ENCODE assay signal across 27 cellular contexts in genomic region chr2:176961759-176962158, GRCh38.
"Had no signal": no experiment of that assay in that cellular context is flagged by ENCODE, and none has a peak within 500 bp of the region (broad histone marks: within the 10 kb centered on the region; RNA-seq: fewer than 3 reads in every experiment).

No MANE protein-coding gene starts in this region.

- H3K9me3 ChIP-seq: ovary, psoas muscle, right lobe of liver, sigmoid colon, stomach, thoracic aorta, thyroid gland, tibial nerve, upper lobe of left lung, vagina had no signal

- H3K4me1 ChIP-seq: parathyroid adenoma, psoas muscle, right lobe of liver, stomach, thyroid gland, tibial nerve, upper lobe of left lung, vagina had no signal

- H2AFZ ChIP-seq: neural progenitor cell, parathyroid adenoma had no signal

- H3K27ac ChIP-seq: neural progenitor cell, ovary, parathyroid adenoma, psoas muscle, right lobe of liver, sigmoid colon, stomach, thoracic aorta, thyroid gland, tibial nerve, upper lobe of left lung, vagina had no signal

- H3K4me3 ChIP-seq: neural progenitor cell, ovary, psoas muscle, right lobe of liver, sigmoid colon, stomach, thoracic aorta, thyroid gland, tibial nerve, upper lobe of left lung, vagina had no signal

- H3K36me3 ChIP-seq: neural progenitor cell, ovary, right lobe of liver, sigmoid colon, stomach, thoracic aorta, thyroid gland, tibial nerve, upper lobe of left lung, vagina had no signal

- DNase-seq: occipital lobe; ovary; posterior cingulate gyrus; psoas muscle; right cardiac atrium; right lobe of liver; sigmoid colon; small intestine; stimulated activated CD4-positive, alpha-beta T cell treated with anti-CD3 and anti-CD28 coated beads, Interleukin-15, amount 100 ng/mL, for 24 hours; stimulated activated CD4-positive, alpha-beta T cell treated with anti-CD3 and anti-CD28 coated beads, Interleukin-2, amount 100 ng/mL, for 24 hours; stimulated activated CD4-positive, alpha-beta T cell treated with anti-CD3 and anti-CD28 coated beads, Interleukin-2, amount 100 ng/mL, for 48 hours; stimulated activated CD4-positive, alpha-beta T cell treated with anti-CD3 and anti-CD28 coated beads, Interleukin-4, amount 100 ng/mL, for 24 hours; stimulated activated naive B cell treated with anti-CD40 and anti-IgM and Interleukin-4, amounts not matched to agents 10 μg/mL and 1 μg/mL and 100 μg/mL, for 72 hours; stimulated activated naive CD4-positive, alpha-beta T cell treated with Interleukin-2 at 50 U/mL for 16 hours; stomach; thyroid gland; upper lobe of left lung had no signal

- H3K27ac Mint-ChIP-seq: neural progenitor cell; progenitor cell of endocrine pancreas; stimulated activated effector memory CD8-positive, alpha-beta T cell treated with anti-CD3 and anti-CD28 coated beads, Interleukin-12 subunit alpha, Interleukin-12 subunit beta, amount 100 ng/mL, for 72 hours; stimulated activated naive B cell treated with anti-CD40 and anti-IgM and Interleukin-4, amounts not matched to agents 10 μg/mL and 1 μg/mL and 100 μg/mL, for 72 hours; stimulated activated naive CD8-positive, alpha-beta T cell treated with anti-CD3 and anti-CD28 coated beads, Interleukin-15, Interleukin-2, amounts not matched to agents 100 ng/mL and 50 ng/mL, for 24 hours had no signal

- H3K79me2 ChIP-seq: parathyroid adenoma had no signal

- FAIRE-seq: small intestine, urothelium cell line had no signal

- H3K4me3 Mint-ChIP-seq: nephron; neural progenitor cell; stimulated activated effector memory CD8-positive, alpha-beta T cell treated with anti-CD3 and anti-CD28 coated beads, Interleukin-12 subunit alpha, Interleukin-12 subunit beta, amount 100 ng/mL, for 72 hours; stimulated activated naive B cell treated with anti-CD40 and anti-IgM and Interleukin-4, amounts not matched to agents 10 μg/mL and 1 μg/mL and 100 μg/mL, for 72 hours; stimulated activated naive CD8-positive, alpha-beta T cell treated with anti-CD3 and anti-CD28 coated beads, Interleukin-15, Interleukin-2, amounts not matched to agents 100 ng/mL and 50 ng/mL, for 24 hours had no signal

- H3K4me2 ChIP-seq: neural progenitor cell had no signal

- H3K36me3 Mint-ChIP-seq: neural progenitor cell; stimulated activated effector memory CD8-positive, alpha-beta T cell treated with anti-CD3 and anti-CD28 coated beads, Interleukin-12 subunit alpha, Interleukin-12 subunit beta, amount 100 ng/mL, for 72 hours; stimulated activated naive B cell treated with anti-CD40 and anti-IgM and Interleukin-4, amounts not matched to agents 10 μg/mL and 1 μg/mL and 100 μg/mL, for 72 hours had no signal

- H3K9ac ChIP-seq: neural progenitor cell, parathyroid adenoma had no signal

- H3K9me3 Mint-ChIP-seq: nephron; neural progenitor cell; stimulated activated effector memory CD8-positive, alpha-beta T cell treated with anti-CD3 and anti-CD28 coated beads, Interleukin-12 subunit alpha, Interleukin-12 subunit beta, amount 100 ng/mL, for 72 hours; stimulated activated naive B cell treated with anti-CD40 and anti-IgM and Interleukin-4, amounts not matched to agents 10 μg/mL and 1 μg/mL and 100 μg/mL, for 72 hours; stimulated activated naive CD8-positive, alpha-beta T cell treated with anti-CD3 and anti-CD28 coated beads, Interleukin-15, Interleukin-2, amounts not matched to agents 100 ng/mL and 50 ng/mL, for 24 hours had no signal

- H3K27me3 ChIP-seq: neural progenitor cell, ovary, right lobe of liver, sigmoid colon, thyroid gland, tibial nerve, upper lobe of left lung, vagina had no signal

- H3K4me1 Mint-ChIP-seq: stimulated activated effector memory CD8-positive, alpha-beta T cell treated with anti-CD3 and anti-CD28 coated beads, Interleukin-12 subunit alpha, Interleukin-12 subunit beta, amount 100 ng/mL, for 72 hours; stimulated activated naive B cell treated with anti-CD40 and anti-IgM and Interleukin-4, amounts not matched to agents 10 μg/mL and 1 μg/mL and 100 μg/mL, for 72 hours had no signal

- ATAC-seq: psoas muscle; right cardiac atrium; right lobe of liver; stimulated activated effector memory CD8-positive, alpha-beta T cell treated with anti-CD3 and anti-CD28 coated beads, Interleukin-12 subunit alpha, Interleukin-12 subunit beta, amount 100 ng/mL, for 72 hours; stimulated activated naive B cell treated with anti-CD40 and anti-IgM and Interleukin-4, amounts not matched to agents 10 μg/mL and 1 μg/mL and 100 μg/mL, for 72 hours had no signal
